Comparison of ENCODE assay signal across 8 cellular contexts in the genomic region with DNA sequence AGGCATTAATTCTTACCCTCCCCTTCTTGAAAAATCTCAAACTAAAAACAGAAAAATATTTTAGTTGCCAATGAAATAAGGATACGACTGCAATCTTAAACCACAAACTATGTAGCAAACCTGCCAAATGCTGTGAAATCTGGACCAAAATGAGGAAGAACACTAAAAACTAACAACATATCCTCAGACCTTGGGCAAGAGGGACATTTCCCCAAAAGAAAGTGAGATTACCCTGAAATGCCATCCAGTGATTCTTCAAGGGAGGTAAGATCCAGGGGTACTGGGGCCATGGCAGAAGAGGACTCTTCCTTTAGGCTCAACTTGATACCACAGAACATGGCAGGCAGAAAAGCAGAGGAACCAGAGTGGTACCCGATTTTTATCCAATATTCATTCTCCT.
DNase-seq lines count a peak whose midpoint lies in the region; ATAC-seq and TF ChIP-seq lines count a peak whose summit lies in the region.
"Not testable (repeated sequence)": the region's sequence is repeated elsewhere in the genome, so short reads cannot be mapped to it uniquely, and the experiment has no call there.

No MANE protein-coding gene starts in this region.

- no CpG with 5 or more reads among the region's 2 CpGs for WGBS in IMR-90 (ENCODE audit: extremely low coverage in 2 of 2, insufficient read length in 1 of 2), 2 experiments

- not testable (repeated sequence) for H2BK20ac ChIP-seq in IMR-90 (ENCODE audit: low read depth, low read length)

- H3K27me3 ChIP-seq in IMR-90 (ENCODE audit: control insufficient read depth, insufficient read depth, low read length); neutrophil; uterus: not testable (repeated sequence)

- not testable (repeated sequence) for BruUV-seq in IMR-90 (replicated peaks; lab: Mats Ljungman, UMichigan)

- peak overlapping the region; percentile 44; the same call in 1 of the 2 replicates for H2BK120ac ChIP-seq in IMR-90 (ENCODE audit: low read depth, low read length)

- POLR2A ChIA-PET in IMR-90 (lab: Charles Lee; ENCODE audit: unreplicated experiment): not testable (repeated sequence)

- H2BK15ac ChIP-seq in IMR-90 (ENCODE audit: low read depth, low read length): peak overlapping the region; percentile 94; the same call in 1 of the 3 replicates

- TF ChIP-seq POLR2A in IMR-90 (IDR thresholded peaks at IDR 0.05; ENCODE audit: low read depth, low read length); uterus (IDR thresholded peaks at IDR 0.05): not testable (repeated sequence)

- not testable (repeated sequence) for H3K27me3 Mint-ChIP-seq in CD14-positive monocyte (ENCODE audit: low read depth in 3 of 3)

- H2AK9ac ChIP-seq in IMR-90 (replicated peaks; ENCODE audit: low read depth, low read length, poor library complexity): not testable (repeated sequence)

- peaks cover 93% of the 10 kb centered on the region for H3K4me1 Mint-ChIP-seq in CD14-positive monocyte

- not testable (repeated sequence) for H2AFZ ChIP-seq in IMR-90 (replicated peaks; ENCODE audit: low read length, poor library complexity)

- H4K20me1 ChIP-seq in IMR-90 (ENCODE audit: insufficient read depth, low read length): not testable (repeated sequence)

- peak overlapping the region; percentile 29; the same call in 1 of the 2 replicates for H3K27ac ChIP-seq in IMR-90 (ENCODE audit: insufficient read depth, low read length)
- peak overlapping the region; percentile 95 for H3K27ac ChIP-seq in neutrophil
- peak overlapping the region; percentile 59 to 98 for H3K27ac ChIP-seq in uterus

- H2AK5ac ChIP-seq in IMR-90 (ENCODE audit: low read depth, low read length): peak overlapping the region; percentile 96

- 0 out of 2 replicates have a peak overlapping the region, but pooled peaks have one; percentile 5 for H3K18ac ChIP-seq in IMR-90 (ENCODE audit: low read depth, low read length)

- TF ChIP-seq RAD21 in IMR-90 (IDR thresholded peaks at IDR 0.05; ENCODE audit: low read length): not testable (repeated sequence)

- not testable (repeated sequence) for H3K9me3 ChIP-seq in IMR-90 (ENCODE audit: control insufficient read depth, insufficient read depth, low read length); neutrophil; uterus

- peaks cover 0 to 15% of the 10 kb centered on the region in 2 donors for H3K36me3 Mint-ChIP-seq in CD14-positive monocyte

- not testable (repeated sequence) for ATAC-seq in IMR-90 (ENCODE audit: low read depth)

- H4K8ac ChIP-seq in IMR-90 (ENCODE audit: low read depth in 2 of 2, low read length in 2 of 2): not testable (repeated sequence)

- H3K23ac ChIP-seq in IMR-90 (ENCODE audit: low read depth, low read length): 0 out of 2 replicates have a peak overlapping the region, but pooled peaks have one; percentile 15

- not testable (repeated sequence) for H3K9me1 ChIP-seq in IMR-90 (ENCODE audit: insufficient read depth, low read length)

- H3K9me3 Mint-ChIP-seq in CD14-positive monocyte: not testable (repeated sequence)

- not testable (repeated sequence) for H3K36me3 ChIP-seq in IMR-90 (ENCODE audit: control insufficient read depth, insufficient read depth, low read length); neutrophil; uterus

- TF ChIP-seq CTCF in CD14-positive monocyte (IDR thresholded peaks at IDR 0.05); IMR-90 (conservative IDR thresholded peaks at IDR 0.05; ENCODE audit: low read depth, low read length); fibroblast of the aortic adventitia (IDR thresholded peaks at IDR 0.05; ENCODE audit: insufficient read depth, low read length); neutrophil (IDR thresholded peaks at IDR 0.05); uterus (IDR thresholded peaks at IDR 0.05): not testable (repeated sequence)

- H3K14ac ChIP-seq in IMR-90 (replicated peaks; ENCODE audit: low read depth, low read length): peak overlapping the region; percentile 50; the same call in 1 of the 2 replicates

- peak overlapping the region; percentile 92 to 99 (median 98) for H3K27ac Mint-ChIP-seq in CD14-positive monocyte

- not testable (repeated sequence) for H3K79me1 ChIP-seq in IMR-90 (ENCODE audit: low read depth in 1 of 2, low read length in 2 of 2)

- CTCF ChIA-PET in IMR-90 (lab: Yijun Ruan, JAX): not testable (repeated sequence)

- H3K4me2 ChIP-seq in IMR-90 (ENCODE audit: low read depth, low read length): not testable (repeated sequence)

- DNase-seq in CD14-positive monocyte (ENCODE audit: low spot score): peak; percentile 56
- not testable (repeated sequence) for DNase-seq in IMR-90, uterus
- DNase-seq in NOMO-1 (lab: John Stamatoyannopoulos, UW; ENCODE audit: unreplicated experiment in 2 of 2): peak; percentile 80 to 92
- DNase-seq in SIG-M5 treated with dmso at 0.1 percent for 504 hours (lab: John Stamatoyannopoulos, UW; ENCODE audit: unreplicated experiment): peak; percentile 93
- peak; percentile 55 for DNase-seq in dedifferentiated amniotic fluid mesenchymal stem cell (ENCODE audit: extremely low spot score)
- peak; percentile 65 for DNase-seq in fibroblast of the aortic adventitia (ENCODE audit: low read depth)

- in situ Hi-C loops in IMR-90 (cut with MboI; ENCODE audit: low sequenced_read_pairs): not testable (repeated sequence)

- H3K4me1 ChIP-seq in IMR-90 (ENCODE audit: control insufficient read depth, insufficient read depth, low read length): not testable (repeated sequence)
- H3K4me1 ChIP-seq in neutrophil (ENCODE audit: control insufficient read depth in 1 of 2, insufficient read depth in 1 of 2, low read depth in 1 of 2, low read length in 1 of 2) (peaks cover 89 to 96% of the 10 kb centered on the region in 2 experiments), uterus (peaks cover 2 to 23% of the 10 kb centered on the region in 2 donors)

- H3K4ac ChIP-seq in IMR-90 (ENCODE audit: low read depth, low read length): peak overlapping the region; percentile 41; the same call in 1 of the 2 replicates

- peak overlapping the region; percentile 61 to 92 for H3K4me3 Mint-ChIP-seq in CD14-positive monocyte

- dilution Hi-C loops in IMR-90 (cut with HindIII; ENCODE audit: low sequenced_read_pairs, unreplicated experiment): not testable (repeated sequence)

- not testable (repeated sequence) for H2BK5ac ChIP-seq in IMR-90 (ENCODE audit: low read depth, low read length, poor library complexity, severe bottlenecking)

- peak overlapping the region; percentile 25; the same call in 1 of the 2 replicates for H4K91ac ChIP-seq in IMR-90 (ENCODE audit: insufficient read depth, low read depth, low read length)

- H4K5ac ChIP-seq in IMR-90 (ENCODE audit: low read depth, low read length): not testable (repeated sequence)

- intact Hi-C loops in CD14-positive monocyte (cut with micrococcal nuclease): loop anchor here in 1 of 2 donors (5.0 to 10.0 kb wide), 2 partner anchors 65 to 87 kb away; a partner anchor contains a TSS
- intact Hi-C loops in IMR-90 (cut with micrococcal nuclease); uterus (cut with DNase I; ENCODE audit: low total_unique reads): not testable (repeated sequence)

- H3K56ac ChIP-seq in IMR-90 (ENCODE audit: extremely low read depth, insufficient read depth, low read length): not testable (repeated sequence)

- not testable (repeated sequence) for H3K9ac ChIP-seq in IMR-90 (ENCODE audit: low read depth, low read length)

- H3K4me3 ChIP-seq in IMR-90 (ENCODE audit: insufficient read depth, low read depth, low read length); fibroblast of the aortic adventitia (ENCODE audit: low read depth, low read length); uterus: not testable (repeated sequence)
- peak overlapping the region; percentile 73 to 80 for H3K4me3 ChIP-seq in neutrophil (ENCODE audit: low read depth in 1 of 2, low read length in 1 of 2)

Comparison
In these comparisons a context has a peak if more than half of its experiments do, and no peak if none do; other contexts are left out.
1. H3K27ac ChIP-seq: peak in every context shown above with its lines; median percentile 95 in neutrophil; 78 in uterus; 29 in IMR-90.